ENCODE assay signal across 8 cellular contexts in the genomic region with DNA sequence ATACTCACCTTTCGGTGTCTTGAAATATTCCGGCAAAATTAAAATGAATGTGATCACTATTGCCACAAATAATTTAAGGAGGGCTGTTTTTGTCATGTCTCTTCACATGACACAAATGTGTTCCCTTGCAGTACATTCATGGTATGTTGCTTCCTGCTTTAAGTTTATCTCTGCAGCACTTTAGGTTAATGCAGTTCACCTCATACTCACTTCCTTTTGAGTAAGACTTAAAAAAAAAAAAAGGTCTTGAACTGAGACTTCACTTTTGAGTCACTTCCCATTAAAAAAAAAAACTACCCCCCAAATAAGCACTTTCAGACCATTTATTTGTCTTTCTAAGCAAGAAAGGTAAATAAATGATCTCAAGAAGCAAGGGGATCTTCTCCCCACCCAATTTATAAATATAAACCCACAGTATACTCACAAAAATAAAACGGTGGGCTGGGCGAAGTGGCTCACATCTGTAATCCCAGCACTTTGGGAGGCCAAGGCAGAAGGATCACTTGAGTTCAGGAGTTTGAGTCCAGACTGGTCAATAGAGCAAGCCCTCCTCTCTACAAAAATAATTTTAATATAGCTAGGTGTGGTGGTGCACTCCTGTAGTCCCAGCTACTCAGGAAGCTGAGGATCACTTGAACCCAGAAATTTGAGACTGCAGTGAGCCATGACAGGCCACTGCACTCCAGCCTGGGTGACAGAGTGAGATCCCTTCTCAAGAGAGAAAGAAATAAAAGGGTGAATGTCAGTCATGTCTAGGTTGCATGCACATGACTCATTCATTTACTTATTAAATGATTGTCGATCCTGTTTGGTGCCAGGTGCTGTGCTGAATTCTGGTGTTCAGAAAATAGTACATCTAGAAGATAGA. TPM values are rescaled to one million over a fixed set of nuclear protein-coding genes. Genes with fewer than 3 reads are reported as not detected.
DNase-seq lines count a peak whose midpoint lies in the region; ATAC-seq and TF ChIP-seq lines count a peak whose summit lies in the region.

A gene with protein sequence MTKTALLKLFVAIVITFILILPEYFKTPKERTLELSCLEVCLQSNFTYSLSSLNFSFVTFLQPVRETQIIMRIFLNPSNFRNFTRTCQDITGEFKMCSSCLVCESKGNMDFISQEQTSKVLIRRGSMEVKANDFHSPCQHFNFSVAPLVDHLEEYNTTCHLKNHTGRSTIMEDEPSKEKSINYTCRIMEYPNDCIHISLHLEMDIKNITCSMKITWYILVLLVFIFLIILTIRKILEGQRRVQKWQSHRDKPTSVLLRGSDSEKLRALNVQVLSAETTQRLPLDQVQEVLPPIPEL (minus strand): TSS at position 192 of the 868 bp plus-strand sequence. CDS start 96 bp downstream, at position 96.

- peak within 1 kb of the TSS; percentile 67 for H3K27ac Mint-ChIP-seq in activated naive CD8-positive, alpha-beta T cell treated with anti-CD3 and anti-CD28 coated beads, Interleukin-2, amount 50 U/mL, for 24 hours
- peak within 1 kb of the TSS; percentile 69 for H3K27ac Mint-ChIP-seq in osteocyte (ENCODE audit: unreplicated experiment)

- no peak for TF ChIP-seq CTCF in osteocyte (IDR thresholded peaks at IDR 0.05)

- ATAC-seq in GM18861 (IDR thresholded peaks at IDR 0.05; ENCODE audit: unreplicated experiment) (peak; percentile 58), HG02642 (IDR thresholded peaks at IDR 0.05; ENCODE audit: poor library complexity, unreplicated experiment) (peak; percentile 62)
- ATAC-seq in activated naive CD8-positive, alpha-beta T cell treated with anti-CD3 and anti-CD28 coated beads, Interleukin-2, amount 50 U/mL, for 24 hours: peak; percentile 83

- peaks cover 62% of the 10 kb centered on the region for H3K4me1 Mint-ChIP-seq in activated naive CD8-positive, alpha-beta T cell treated with anti-CD3 and anti-CD28 coated beads, Interleukin-2, amount 50 U/mL, for 24 hours
- peaks cover 51% of the 10 kb centered on the region for H3K4me1 Mint-ChIP-seq in osteocyte (ENCODE audit: unreplicated experiment)

- no peaks in the 10 kb centered on the region for H3K9me3 Mint-ChIP-seq in activated naive CD8-positive, alpha-beta T cell treated with anti-CD3 and anti-CD28 coated beads, Interleukin-2, amount 50 U/mL, for 24 hours
- H3K9me3 Mint-ChIP-seq in osteocyte (ENCODE audit: unreplicated experiment): no peaks in the 10 kb centered on the region

- DNase-seq in NCI-H2029 (lab: John Stamatoyannopoulos, UW) (peak; percentile 42), osteocyte (ENCODE audit: extremely low spot score, unreplicated experiment) (no peak), superior temporal gyrus (ENCODE audit: extremely low spot score) (no peak), NCI-H526 (lab: John Stamatoyannopoulos, UW) (no peak), NCI-H1930 (lab: John Stamatoyannopoulos, UW) (no peak)
- DNase-seq in activated naive CD8-positive, alpha-beta T cell treated with anti-CD3 and anti-CD28 coated beads, Interleukin-2, amount 50 U/mL, for 24 hours: peak; percentile 26

- no peaks in the 10 kb centered on the region for H3K27me3 Mint-ChIP-seq in activated naive CD8-positive, alpha-beta T cell treated with anti-CD3 and anti-CD28 coated beads, Interleukin-2, amount 50 U/mL, for 24 hours
- H3K27me3 Mint-ChIP-seq in osteocyte (ENCODE audit: unreplicated experiment): no peaks in the 10 kb centered on the region

- H3K4me3 Mint-ChIP-seq in activated naive CD8-positive, alpha-beta T cell treated with anti-CD3 and anti-CD28 coated beads, Interleukin-2, amount 50 U/mL, for 24 hours: peak within 1 kb of the TSS; percentile 74
- no peak within 1 kb of the TSS for H3K4me3 Mint-ChIP-seq in osteocyte (ENCODE audit: unreplicated experiment)

- H3K36me3 Mint-ChIP-seq in activated naive CD8-positive, alpha-beta T cell treated with anti-CD3 and anti-CD28 coated beads, Interleukin-2, amount 50 U/mL, for 24 hours (ENCODE audit: low read depth): no peaks in the 10 kb centered on the region
- no peaks in the 10 kb centered on the region for H3K36me3 Mint-ChIP-seq in osteocyte (ENCODE audit: unreplicated experiment)

RNA-seq across cellular contexts. Expression of the gene that starts here (rescaled TPM):
- total RNA-seq in osteocyte: not detected in 2 replicates

Comparison
In these comparisons a context has a peak if more than half of its experiments do, and no peak if none do; other contexts are left out.
1. DNase-seq: peak in NCI-H2029 (single experiment) and activated naive CD8-positive, alpha-beta T cell treated with anti-CD3 and anti-CD28 coated beads, Interleukin-2, amount 50 U/mL, for 24 hours (single experiment); none in osteocyte (single experiment), superior temporal gyrus (single experiment), NCI-H526 (0 of 2) and NCI-H1930 (0 of 2).
2. Peak in every context shown above with its lines, with median percentiles within 50 percentile points of each other: ATAC-seq.